In genomic region chr14:61113561-61113960, GRCh38 we compare ENCODE assay signal across 23 cellular contexts.
DNase-seq lines count a peak whose midpoint lies in the region; ATAC-seq and TF ChIP-seq lines count a peak whose summit lies in the region.
"Had no signal": no experiment of that assay in that cellular context is flagged by ENCODE, and none has a peak within 500 bp of the region (broad histone marks: within the 10 kb centered on the region; RNA-seq: fewer than 3 reads in every experiment).

No MANE protein-coding gene starts in this region.

- H3K36me3 ChIP-seq in esophagus muscularis mucosa, result no peaks in the 10 kb centered on the region
- H3K36me3 ChIP-seq: right atrium auricular region had no signal

- WGBS in esophagus muscularis mucosa, result 58% methylated on average over 6 of the region's 6 CpGs

- H3K27me3 Mint-ChIP-seq in WTC11 (ENCODE audit: low read depth), result peaks cover 4% of the 10 kb centered on the region; the same call in 1 of the 2 replicates
- H3K27me3 Mint-ChIP-seq in activated CD8-positive, alpha-beta T cell treated with anti-CD3 and anti-CD28 coated beads for 36 hours, result peaks cover 3% of the 10 kb centered on the region

- POLR2A ChIA-PET in WTC11 (lab: Charles Lee), result no interaction called here
- POLR2A ChIA-PET in activated CD8-positive, alpha-beta T cell treated with anti-CD3 and anti-CD28 coated beads for 36 hours (lab: Charles Lee), result no interaction called here

- peaks cover 44% of the 10 kb centered on the region for H3K4me1 Mint-ChIP-seq in WTC11
- H3K4me1 Mint-ChIP-seq in activated CD8-positive, alpha-beta T cell treated with anti-CD3 and anti-CD28 coated beads for 36 hours (ENCODE audit: low read depth), result no peaks in the 10 kb centered on the region

- no peak for TF ChIP-seq POLR2A in esophagus muscularis mucosa (IDR thresholded peaks at IDR 0.05; ENCODE audit: low read depth)

- H3K27me3 ChIP-seq in esophagus muscularis mucosa, result no peaks in the 10 kb centered on the region
- H3K27me3 ChIP-seq: right atrium auricular region had no signal

- no peak overlapping the region for H3K27ac ChIP-seq in esophagus muscularis mucosa (replicated peaks in 1 of 4)
- H3K27ac ChIP-seq: right atrium auricular region had no signal

- peaks cover 45% of the 10 kb centered on the region for H3K9me3 Mint-ChIP-seq in WTC11
- H3K9me3 Mint-ChIP-seq in activated CD8-positive, alpha-beta T cell treated with anti-CD3 and anti-CD28 coated beads for 36 hours, result peaks cover 16% of the 10 kb centered on the region

- no peak for TF ChIP-seq EP300 in esophagus muscularis mucosa (IDR thresholded peaks at IDR 0.05)

- H3K4me3 Mint-ChIP-seq in WTC11, result no peak overlapping the region
- no peak overlapping the region for H3K4me3 Mint-ChIP-seq in activated CD8-positive, alpha-beta T cell treated with anti-CD3 and anti-CD28 coated beads for 36 hours
- H3K4me3 Mint-ChIP-seq: T-helper 1 cell treated with Interleukin-12 subunit alpha and Interleukin-12 subunit beta and Interleukin-4 antibody, amounts not matched to agents 30 μg/mL and 1 μg/mL, for 36 hours; type B pancreatic cell had no signal

- H3K4me1 ChIP-seq in esophagus muscularis mucosa, result peaks cover 0 to 15% (median 2%) of the 10 kb centered on the region in 4 donors

- intact Hi-C loops in activated CD8-positive, alpha-beta T cell treated with anti-CD3 and anti-CD28 coated beads for 36 hours (cut with micrococcal nuclease), result no loop called here
- intact Hi-C loops in esophagus muscularis mucosa (cut with DNase I), result no loop called here

- H3K4me3 ChIP-seq in esophagus muscularis mucosa, result no peak overlapping the region
- H3K4me3 ChIP-seq: lung, right atrium auricular region had no signal

- TF ChIP-seq CTCF in WTC11 (IDR thresholded peaks at IDR 0.05), result no peak
- TF ChIP-seq CTCF in GM13977 (IDR thresholded peaks at IDR 0.05; ENCODE audit: extremely low read depth, insufficient read depth, missing control alignments), result no peak
- no peak for TF ChIP-seq CTCF in activated CD8-positive, alpha-beta T cell treated with anti-CD3 and anti-CD28 coated beads for 36 hours (IDR thresholded peaks at IDR 0.05)
- no peak for TF ChIP-seq CTCF in esophagus muscularis mucosa (IDR thresholded peaks at IDR 0.05)

- H3K9me3 ChIP-seq in esophagus muscularis mucosa, result peaks cover 0 to 10% (median 3%) of the 10 kb centered on the region in 4 donors
- H3K9me3 ChIP-seq: right atrium auricular region had no signal

- in situ Hi-C loops in GM13977 (cut with MboI; ENCODE audit: low pct_unique_long_range_greater_than_20kb, low sequenced_read_pairs, unreplicated experiment), result no loop called here

- ATAC-seq in WTC11, result no peak
- no peak for ATAC-seq in activated CD8-positive, alpha-beta T cell treated with anti-CD3 and anti-CD28 coated beads for 36 hours

- peaks cover 46% of the 10 kb centered on the region for H3K36me3 Mint-ChIP-seq in WTC11
- H3K36me3 Mint-ChIP-seq in activated CD8-positive, alpha-beta T cell treated with anti-CD3 and anti-CD28 coated beads for 36 hours (ENCODE audit: low read depth), result no peaks in the 10 kb centered on the region

- H3K27ac Mint-ChIP-seq in WTC11, result no peak overlapping the region
- H3K27ac Mint-ChIP-seq in activated CD8-positive, alpha-beta T cell treated with anti-CD3 and anti-CD28 coated beads for 36 hours, result no peak overlapping the region
- H3K27ac Mint-ChIP-seq: T-helper 1 cell treated with Interleukin-12 subunit alpha and Interleukin-12 subunit beta and Interleukin-4 antibody, amounts not matched to agents 30 μg/mL and 1 μg/mL, for 36 hours; type B pancreatic cell had no signal

- CTCF ChIA-PET in WTC11 (lab: Charles Lee), result no interaction called here
- CTCF ChIA-PET in activated CD8-positive, alpha-beta T cell treated with anti-CD3 and anti-CD28 coated beads for 36 hours (lab: Charles Lee), result no interaction called here

- DNase-seq in SIG-M5 treated with dmso at 0.1 percent for 504 hours (lab: John Stamatoyannopoulos, UW; ENCODE audit: unreplicated experiment) (peak; percentile 15), SIG-M5 (lab: John Stamatoyannopoulos, UW) (no peak), NCI-H2171 (lab: John Stamatoyannopoulos, UW) (peak; percentile 83), WTC11 (ENCODE audit: low spot score) (no peak), GM13977 (ENCODE audit: low spot score) (no peak), AG08396 (ENCODE audit: low spot score) (no peak), esophagus muscularis mucosa (ENCODE audit: extremely low spot score) (no peak)
- no peak for DNase-seq in activated CD8-positive, alpha-beta T cell treated with anti-CD3 and anti-CD28 coated beads for 36 hours
- DNase-seq: activated CD4-positive, alpha-beta T cell treated with anti-CD3 and anti-CD28 coated beads, Interleukin-2, amount 50 U/mL, for 4 hours; activated naive CD4-positive, alpha-beta T cell; activated T-cell treated with anti-CD3 and anti-CD28 coated beads for 4 hours; C1 segment of cervical spinal cord; foreskin fibroblast; hippocampal formation; NCI-H2029; NCI-H526 treated with DMSO at 0.1 percent for 48 hours; occipital lobe; Right ventricle myocardium superior; stimulated activated CD4-positive, alpha-beta T cell treated with anti-CD3 and anti-CD28 coated beads, Interleukin-12 subunit alpha, Interleukin-12 subunit beta, amount 100 ng/mL, for 4 hours had no signal

TF ChIP-seq in WTC11, 78 proteins besides CTCF, POLR2A, EP300 and RAD21:
- TF ChIP-seq ZNF423 (CRISPR knock-in tag; IDR thresholded peaks at IDR 0.05) (peak; percentile 58), ZNF263 (CRISPR knock-in tag; IDR thresholded peaks at IDR 0.05; ENCODE audit: low read depth) (no peak)
TF ChIP-seq in WTC11: peak in this region for 1.

Comparison
In these comparisons a context has a peak if more than half of its experiments do, and no peak if none do; other contexts are left out.
1. DNase-seq: peak in SIG-M5 treated with dmso at 0.1 percent for 504 hours (single experiment) and NCI-H2171 (single experiment); none in SIG-M5 (single experiment), WTC11 (single experiment), GM13977 (single experiment), activated CD8-positive, alpha-beta T cell treated with anti-CD3 and anti-CD28 coated beads for 36 hours (single experiment), AG08396 (single experiment) and esophagus muscularis mucosa (single experiment).